ENCODE assay signal across 22 cellular contexts in the genomic region with DNA sequence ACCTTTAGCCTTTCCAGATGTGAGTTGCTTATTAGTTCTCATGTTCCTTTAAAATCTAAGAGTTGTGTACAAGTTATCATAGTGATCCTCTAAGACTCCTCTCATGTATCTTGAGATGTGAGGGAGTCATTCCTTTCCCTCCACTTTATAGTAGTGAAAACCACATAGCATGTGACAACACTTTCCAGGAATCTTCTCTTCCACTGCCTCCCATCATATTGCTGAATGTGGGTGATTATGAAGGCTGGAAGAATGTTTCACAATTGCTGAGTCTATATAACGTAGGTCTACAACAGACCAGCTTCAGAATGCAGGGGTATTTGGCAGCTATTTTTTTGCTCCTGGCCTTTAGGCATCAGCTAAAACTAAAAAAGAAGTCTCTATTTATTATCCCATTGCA. TPM values are rescaled to one million over a fixed set of nuclear protein-coding genes. Genes with fewer than 3 reads are reported as not detected.
DNase-seq lines count a peak whose midpoint lies in the region; ATAC-seq, FAIRE-seq and TF ChIP-seq lines count a peak whose summit lies in the region.
"Had no signal": no experiment of that assay in that cellular context is flagged by ENCODE, and none has a peak within 500 bp of the region (broad histone marks: within the 10 kb centered on the region; RNA-seq: fewer than 3 reads in every experiment).

No MANE protein-coding gene starts in this region.

- H3K79me2 ChIP-seq in K562 (ENCODE audit: control insufficient read depth, insufficient read depth, low read length), result no peaks in the 10 kb centered on the region
- H3K79me2 ChIP-seq: parathyroid adenoma had no signal

- CTCF ChIA-PET in K562 (lab: Yijun Ruan, JAX; ENCODE audit: low intra/inter-chr PET ratio), result no interaction called here
- CTCF ChIA-PET in activated CD8-positive, alpha-beta memory T cell treated with anti-CD3 and anti-CD28 coated beads, Interleukin-2, amount 10 ng/mL, durations not matched to agents 7 days and 5 days (lab: Charles Lee), result no interaction called here

- 21% methylated on average over 1 of the region's 1 CpG for WGBS in K562 (ENCODE audit: insufficient coverage, low coverage, missing lambda C conversion rate)
- WGBS in esophagus squamous epithelium, 2 donors, result 62 to 65% methylated on average over 1 of the region's 1 CpG

- H3K27ac Mint-ChIP-seq in activated CD8-positive, alpha-beta memory T cell treated with anti-CD3 and anti-CD28 coated beads, Interleukin-2, amount 10 ng/mL, durations not matched to agents 7 days and 5 days, result no peak overlapping the region

- H3K27me3 ChIP-seq in K562 (ENCODE audit: control insufficient read depth in 2 of 2, insufficient read depth in 2 of 2, low read length in 2 of 2), result no peaks in the 10 kb centered on the region
- no peaks in the 10 kb centered on the region for H3K27me3 ChIP-seq in esophagus squamous epithelium
- H3K27me3 ChIP-seq: adrenal gland, testis had no signal

- no peak for TF ChIP-seq POLR2A in K562 (conservative IDR thresholded peaks at IDR 0.05)
- TF ChIP-seq POLR2A in esophagus squamous epithelium (IDR thresholded peaks at IDR 0.05), result no peak

- H2AFZ ChIP-seq in K562 (ENCODE audit: low read depth, low read length), result peak overlapping the region; percentile 80
- H2AFZ ChIP-seq: parathyroid adenoma had no signal

- no peaks in the 10 kb centered on the region for H3K27me3 Mint-ChIP-seq in activated CD8-positive, alpha-beta memory T cell treated with anti-CD3 and anti-CD28 coated beads, Interleukin-2, amount 10 ng/mL, durations not matched to agents 7 days and 5 days

- H3K4me1 ChIP-seq in K562 (replicated peaks in 1 of 2; ENCODE audit: control insufficient read depth in 2 of 2, insufficient read depth in 2 of 2, low read length in 2 of 2), result peaks cover 0 to 9% of the 10 kb centered on the region in 2 experiments; a peak in 2 of 5 replicates
- peaks cover 0 to under 1% (median 0%) of the 10 kb centered on the region in 3 donors for H3K4me1 ChIP-seq in esophagus squamous epithelium
- H3K4me1 ChIP-seq: adrenal gland, parathyroid adenoma, testis had no signal

- H3K4me3 Mint-ChIP-seq in activated CD8-positive, alpha-beta memory T cell treated with anti-CD3 and anti-CD28 coated beads, Interleukin-2, amount 10 ng/mL, durations not matched to agents 7 days and 5 days, result no peak overlapping the region
- H3K4me3 Mint-ChIP-seq: activated T-cell treated with anti-CD3 and anti-CD28 coated beads, Interleukin-2, amount 50 U/mL, for 4 hours had no signal

- no peak; the same call in 1 of the 3 replicates for ATAC-seq in K562
- no peak for ATAC-seq in activated CD8-positive, alpha-beta memory T cell treated with anti-CD3 and anti-CD28 coated beads, Interleukin-2, amount 10 ng/mL, durations not matched to agents 7 days and 5 days
- ATAC-seq: activated T-cell treated with anti-CD3 and anti-CD28 coated beads, Interleukin-2, amount 50 U/mL, for 4 hours; HepG2; mucosa of descending colon; Panc1 had no signal

- no peaks in the 10 kb centered on the region for H3K9me3 ChIP-seq in K562 (replicated peaks; ENCODE audit: control insufficient read depth, insufficient read depth, low read depth, low read length)
- H3K9me3 ChIP-seq in esophagus squamous epithelium, result no peaks in the 10 kb centered on the region
- H3K9me3 ChIP-seq: adrenal gland, mucosa of descending colon, testis had no signal

- DNase-seq in AG09309 (ENCODE audit: low read depth), result peak; percentile 43
- peak; percentile 72 for DNase-seq in HT1080 (ENCODE audit: low read depth)
- DNase-seq in K562 (ENCODE audit: extremely low read depth in 1 of 4, low spot score in 3 of 4), result peak in 1 of 4 experiments; percentile 25
- DNase-seq in iris pigment epithelial cell (ENCODE audit: low read depth), result peak; percentile 41
- DNase-seq in activated CD4-positive, CD25-positive, alpha-beta regulatory T cell (lab: John Stamatoyannopoulos, UW), result no peak
- no peak for DNase-seq in NCI-H2029 (lab: John Stamatoyannopoulos, UW)
- no peak for DNase-seq in activated CD8-positive, alpha-beta memory T cell treated with anti-CD3 and anti-CD28 coated beads, Interleukin-2, amount 10 ng/mL, durations not matched to agents 7 days and 5 days
- DNase-seq in esophagus squamous epithelium (lab: John Stamatoyannopoulos, UW), result no peak
- DNase-seq: activated CD4-positive, alpha-beta T cell treated with anti-CD3 and anti-CD28 coated beads for 4 hours; activated T-cell treated with anti-CD3 and anti-CD28 coated beads, Interleukin-2, amount 50 U/mL, for 4 hours; adrenal gland; AML-193; DMS79; islet precursor cell; mucosa of descending colon; NCI-H510A treated with DMSO at 0.1 percent for 48 hours; T-helper 2 cell; testis had no signal

- H3K4me1 Mint-ChIP-seq in activated CD8-positive, alpha-beta memory T cell treated with anti-CD3 and anti-CD28 coated beads, Interleukin-2, amount 10 ng/mL, durations not matched to agents 7 days and 5 days, result no peaks in the 10 kb centered on the region

- H3K4me3 ChIP-seq in AG09309 (ENCODE audit: control insufficient read depth, low read depth, low read length), result no peak overlapping the region
- H3K4me3 ChIP-seq in K562, result no peak overlapping the region
- H3K4me3 ChIP-seq in esophagus squamous epithelium, result no peak overlapping the region
- H3K4me3 ChIP-seq: adrenal gland, mucosa of descending colon, testis had no signal

- peaks cover 10% of the 10 kb centered on the region for H3K9me3 Mint-ChIP-seq in activated CD8-positive, alpha-beta memory T cell treated with anti-CD3 and anti-CD28 coated beads, Interleukin-2, amount 10 ng/mL, durations not matched to agents 7 days and 5 days (ENCODE audit: low read depth)

- no peak for TF ChIP-seq EP300 in K562 (IDR thresholded peaks at IDR 0.05; ENCODE audit: low read length)

- no peaks in the 10 kb centered on the region for H3K36me3 Mint-ChIP-seq in activated CD8-positive, alpha-beta memory T cell treated with anti-CD3 and anti-CD28 coated beads, Interleukin-2, amount 10 ng/mL, durations not matched to agents 7 days and 5 days

- H3K27ac ChIP-seq in K562 (ENCODE audit: extremely low read depth, low read depth, low read length), result no peak overlapping the region
- H3K27ac ChIP-seq in esophagus squamous epithelium, result no peak overlapping the region
- H3K27ac ChIP-seq: adrenal gland, parathyroid adenoma, testis had no signal

- H3K9me1 ChIP-seq in K562 (ENCODE audit: control insufficient read depth, insufficient read depth, low read length), result no peaks in the 10 kb centered on the region

- intact Hi-C loops in K562 (cut with micrococcal nuclease), result no loop called here
- intact Hi-C loops in esophagus squamous epithelium (cut with DNase I), result no loop called here

- TF ChIP-seq CTCF in AG09309 (IDR thresholded peaks at IDR 0.05; ENCODE audit: control insufficient read depth, insufficient read depth, low read depth, low read length, missing control alignments) (no peak), K562 (IDR thresholded peaks at IDR 0.05 in 2 of 3, conservative IDR thresholded peaks at IDR 0.05 in 1 of 3; ENCODE audit: insufficient read depth in 2 of 3, low read depth in 1 of 3, low read length in 3 of 3) (no peak), esophagus squamous epithelium (IDR thresholded peaks at IDR 0.05) (no peak)

- H3K36me3 ChIP-seq in K562 (ENCODE audit: control insufficient read depth, insufficient read depth, low read length) (no peaks in the 10 kb centered on the region), esophagus squamous epithelium (no peaks in the 10 kb centered on the region)
- H3K36me3 ChIP-seq: adrenal gland had no signal

- no peak overlapping the region for H3K9ac ChIP-seq in K562 (ENCODE audit: insufficient read depth in 1 of 2, low read depth in 2 of 2, low read length in 2 of 2)
- H3K9ac ChIP-seq: parathyroid adenoma had no signal

- no peak for TF ChIP-seq RAD21 in K562 (CRISPR knock-in tag; conservative IDR thresholded peaks at IDR 0.05 in 1 of 2, IDR thresholded peaks at IDR 0.05 in 1 of 2)

- POLR2A ChIA-PET in K562 (lab: Yijun Ruan, JAX), result interaction anchor here (0.9 kb wide), 1 partner anchor 12 kb away, joined by 4 read pairs; no protein-coding TSS in a partner anchor

- H4K20me1 ChIP-seq in K562 (replicated peaks; ENCODE audit: control insufficient read depth, insufficient read depth, low read length), result no peaks in the 10 kb centered on the region

- in situ Hi-C loops in K562 (cut with MboI), result no loop called here

- H3K4me2 ChIP-seq in K562 (ENCODE audit: insufficient read depth, low read length), result no peak overlapping the region; the same call in 1 of the 2 replicates

- no peak for FAIRE-seq in K562 (lab: Jason Lieb, UNC)
- FAIRE-seq: GM12891, HepG2 had no signal

- BruUV-seq in K562 (replicated peaks; lab: Mats Ljungman, UMichigan), result no TSS peak

TF ChIP-seq in K562, 482 proteins besides CTCF, POLR2A, EP300 and RAD21 (continues in another document):
- TF ChIP-seq GABPB1 (CRISPR knock-in tag; IDR thresholded peaks at IDR 0.05), result no peak
- TF ChIP-seq CEBPB (tag; IDR thresholded peaks at IDR 0.05), result peak; percentile 20; the same call in 1 of the 2 replicates
- TF ChIP-seq L3MBTL2 (IDR thresholded peaks at IDR 0.05), result peak; percentile 29; the same call in 1 of the 2 replicates
- no peak for TF ChIP-seq ZNF384 (IDR thresholded peaks at IDR 0.05; ENCODE audit: low read depth, low read length)

RNA-seq across cellular contexts. Expression of a gene that starts 44.7 kb away (rescaled TPM):
- total RNA-seq in HT1080 (2014; rRNA removed; shearing (Covaris generic)), result not detected in 2 replicates
- polyA plus RNA-seq in HT1080 (2015; cell fraction: cytosol; rRNA removed), result 0.01 and 0.02 TPM in 2 replicates
- 0.14 TPM in 1 of 2 replicates, not detected in the other for polyA plus RNA-seq in HT1080 (2015; cell fraction: nucleus; rRNA removed)
- 0.56 and 1.8 TPM in 2 replicates for total RNA-seq in K562 (2011; cell fraction: chromatin; rRNA removed; ENCODE audit: low replicate concordance)
- total RNA-seq in K562 (2011; cell fraction: nucleolus; rRNA removed), result 0.33 and 0.66 TPM in 2 replicates
- total RNA-seq in K562 (2011; cell fraction: nucleoplasm; rRNA removed), result 0.59 and 0.92 TPM in 2 replicates
- total RNA-seq in K562 (2014; rRNA removed) (0.09 and 0.20 TPM in 2 replicates), K562 (2014; rRNA removed; fragmentation: Illumina TruSeq; extraction: Trizol) (0.55 and 0.67 TPM in 2 replicates), K562 (2015; rRNA removed; fragmentation: Illumina TruSeq; extraction: Trizol) (0.79 and 0.94 TPM in 2 replicates), K562 (2021) (0.49 and 0.60 TPM in 2 replicates), esophagus squamous epithelium (under 1 TPM in 1 of 4 donors, not detected in 3; under 0.01 TPM)
- polyA plus RNA-seq in K562 (2011; rRNA removed) (0.03 and 0.10 TPM in 2 replicates), K562 (2014; fragmentation: Illumina TruSeq; extraction: Trizol) (0.37 and 0.43 TPM in 2 replicates), K562 (2014; fragmentation: Nextera tagmentation; extraction: Ambion mirVana) (under 1 TPM; 0.46 to 0.61 TPM), K562 (2014; rRNA removed) (0.56 and 0.62 TPM in 2 replicates)
- polyA plus RNA-seq in K562 (2011; cell fraction: cytosol; rRNA removed), result 0.01 TPM in 2 replicates
- polyA plus RNA-seq in K562 (2011; cell fraction: nucleus; rRNA removed), result 0.07 and 0.17 TPM in 2 replicates
- 0.42 and 0.87 TPM in 2 replicates for polyA plus RNA-seq in K562 (2012)
- 0.06 and 0.14 TPM in 2 replicates for polyA minus RNA-seq in K562 (2011; rRNA and poly(A)+ RNA removed)
- not detected in 2 replicates for polyA minus RNA-seq in K562 (2011; cell fraction: cytosol; rRNA and poly(A)+ RNA removed)
- 0.22 and 0.27 TPM in 2 replicates for polyA minus RNA-seq in K562 (2011; cell fraction: nucleus; rRNA and poly(A)+ RNA removed)
- total RNA-seq in activated CD8-positive, alpha-beta memory T cell treated with anti-CD3 and anti-CD28 coated beads, Interleukin-2, amount 10 ng/mL, durations not matched to agents 7 days and 5 days, result not detected
- total RNA-seq: HepG2 had no signal
- polyA plus RNA-seq: HepG2 had no signal

Comparison
In these comparisons a context has a peak if more than half of its experiments do, and no peak if none do; other contexts are left out.
1. DNase-seq: peak in AG09309 (single experiment), HT1080 (single experiment) and iris pigment epithelial cell (single experiment); none in activated CD4-positive, CD25-positive, alpha-beta regulatory T cell (0 of 4), NCI-H2029 (single experiment), activated CD8-positive, alpha-beta memory T cell treated with anti-CD3 and anti-CD28 coated beads, Interleukin-2, amount 10 ng/mL, durations not matched to agents 7 days and 5 days (single experiment) and esophagus squamous epithelium (single experiment).